21 cellular contexts compared by ENCODE assay signal in genomic region chr14:79705126-79705894, GRCh38.
"Had no signal": no experiment of that assay in that cellular context is flagged by ENCODE, and none has a peak within 500 bp of the region (broad histone marks: within the 10 kb centered on the region; RNA-seq: fewer than 3 reads in every experiment).

No MANE protein-coding gene starts in this region.

- H3K4me1 ChIP-seq: heart left ventricle, left ventricle myocardium inferior, suprapubic skin had no signal

- H3K27ac ChIP-seq: epithelial cell of prostate, gastroesophageal sphincter, heart left ventricle, left ventricle myocardium inferior, parathyroid adenoma, stomach, suprapubic skin, tibial nerve, uterus had no signal

- DNase-seq: activated CD4-positive, alpha-beta T cell treated with anti-CD3 and anti-CD28 coated beads for 1 hour; activated naive CD8-positive, alpha-beta T cell treated with anti-CD3 and anti-CD28 coated beads for 36 hours; activated T-cell treated with anti-CD3 and anti-CD28 coated beads, Interleukin-2, amount 50 U/mL, for 1 hour; central memory CD4-positive, alpha-beta T cell; heart left ventricle; kidney glomerular epithelial cell; left ventricle myocardium inferior; mammary epithelial cell; midbrain; stimulated activated CD4-positive, alpha-beta T cell treated with anti-CD3 and anti-CD28 coated beads, Interleukin-1b, Interleukin-23, amount 100 ng/mL, for 48 hours; stomach; T-helper 1 cell; uterus had no signal

- H2AFZ ChIP-seq: parathyroid adenoma had no signal

- H3K27me3 Mint-ChIP-seq: activated naive CD8-positive, alpha-beta T cell treated with anti-CD3 and anti-CD28 coated beads for 36 hours; activated T-helper 17 cell treated with anti-CD3 and anti-CD28 coated beads, Interleukin-2, amount 50 U/mL, for 72 hours; natural killer cell treated with Interleukin-12 subunit alpha and Interleukin-12 subunit beta and Interleukin-15 and Interleukin-18, amount 100 ng/mL, for 72 hours had no signal

- ATAC-seq: activated T-helper 17 cell treated with anti-CD3 and anti-CD28 coated beads, Interleukin-2, amount 50 U/mL, for 72 hours; gastroesophageal sphincter; heart left ventricle; natural killer cell treated with Interleukin-12 subunit alpha and Interleukin-12 subunit beta and Interleukin-15 and Interleukin-18, amount 100 ng/mL, for 72 hours; stimulated activated effector memory CD8-positive, alpha-beta T cell treated with anti-CD3 and anti-CD28 coated beads, Interleukin-12 subunit alpha, Interleukin-12 subunit beta, amount 100 ng/mL, for 72 hours had no signal

- H3K4me1 Mint-ChIP-seq: activated naive CD8-positive, alpha-beta T cell treated with anti-CD3 and anti-CD28 coated beads for 36 hours; activated T-helper 17 cell treated with anti-CD3 and anti-CD28 coated beads, Interleukin-2, amount 50 U/mL, for 72 hours; stimulated activated effector memory CD8-positive, alpha-beta T cell treated with anti-CD3 and anti-CD28 coated beads, Interleukin-12 subunit alpha, Interleukin-12 subunit beta, amount 100 ng/mL, for 72 hours had no signal

- H3K27ac Mint-ChIP-seq: activated naive CD8-positive, alpha-beta T cell treated with anti-CD3 and anti-CD28 coated beads for 36 hours; activated T-helper 17 cell treated with anti-CD3 and anti-CD28 coated beads, Interleukin-2, amount 50 U/mL, for 72 hours; natural killer cell treated with Interleukin-12 subunit alpha and Interleukin-12 subunit beta and Interleukin-15 and Interleukin-18, amount 100 ng/mL, for 72 hours; stimulated activated effector memory CD8-positive, alpha-beta T cell treated with anti-CD3 and anti-CD28 coated beads, Interleukin-12 subunit alpha, Interleukin-12 subunit beta, amount 100 ng/mL, for 72 hours had no signal

- H3K9me3 ChIP-seq: gastroesophageal sphincter, heart left ventricle, left ventricle myocardium inferior, stomach, suprapubic skin, tibial nerve, uterus had no signal

- H3K36me3 ChIP-seq: gastroesophageal sphincter, heart left ventricle, left ventricle myocardium inferior, stomach, suprapubic skin, tibial nerve, uterus had no signal

- H3K9ac ChIP-seq: parathyroid adenoma had no signal

- H3K4me3 ChIP-seq: gastroesophageal sphincter, heart left ventricle, left ventricle myocardium inferior, stomach, suprapubic skin, tibial nerve, uterus had no signal

- H3K27me3 ChIP-seq: gastroesophageal sphincter, heart left ventricle, stomach, suprapubic skin, tibial nerve, uterus had no signal

- H3K4me3 Mint-ChIP-seq: activated naive CD8-positive, alpha-beta T cell treated with anti-CD3 and anti-CD28 coated beads for 36 hours; activated T-helper 17 cell treated with anti-CD3 and anti-CD28 coated beads, Interleukin-2, amount 50 U/mL, for 72 hours; natural killer cell treated with Interleukin-12 subunit alpha and Interleukin-12 subunit beta and Interleukin-15 and Interleukin-18, amount 100 ng/mL, for 72 hours; stimulated activated effector memory CD8-positive, alpha-beta T cell treated with anti-CD3 and anti-CD28 coated beads, Interleukin-12 subunit alpha, Interleukin-12 subunit beta, amount 100 ng/mL, for 72 hours had no signal

- H3K36me3 Mint-ChIP-seq: activated naive CD8-positive, alpha-beta T cell treated with anti-CD3 and anti-CD28 coated beads for 36 hours; natural killer cell treated with Interleukin-12 subunit alpha and Interleukin-12 subunit beta and Interleukin-15 and Interleukin-18, amount 100 ng/mL, for 72 hours; stimulated activated effector memory CD8-positive, alpha-beta T cell treated with anti-CD3 and anti-CD28 coated beads, Interleukin-12 subunit alpha, Interleukin-12 subunit beta, amount 100 ng/mL, for 72 hours had no signal
